In genomic region chr1:7960165-7960564, GRCh38 we compare ENCODE assay signal across 10 cellular contexts. TPM values are rescaled to one million over a fixed set of nuclear protein-coding genes. Genes with fewer than 3 reads are reported as not detected.
A peak's percentile ranks its signal among the peaks of the same experiment; 100 is the strongest.
DNase-seq lines count a peak whose midpoint lies in the region; ATAC-seq and TF ChIP-seq lines count a peak whose summit lies in the region.
"Had no signal": no experiment of that assay in that cellular context is flagged by ENCODE, and none has a peak within 500 bp of the region (broad histone marks: within the 10 kb centered on the region; RNA-seq: fewer than 3 reads in every experiment).

No MANE protein-coding gene starts in this region.

- H3K4me3 ChIP-seq in cardiac muscle cell (peak overlapping the region; percentile 80), right cardiac atrium (ENCODE audit: low read length) (no peak overlapping the region)

- intact Hi-C loops in right cardiac atrium (cut with DNase I) = no loop called here

- H3K36me3 Mint-ChIP-seq in WTC11 (peaks cover 19% of the 10 kb centered on the region), immature natural killer cell (peaks cover 9 to 13% (median 12%) of the 10 kb centered on the region in 3 donors), type B pancreatic cell (peaks cover 9% of the 10 kb centered on the region)

- H3K9me3 Mint-ChIP-seq in WTC11 = no peaks in the 10 kb centered on the region
- H3K9me3 Mint-ChIP-seq in immature natural killer cell = no peaks in the 10 kb centered on the region
- no peaks in the 10 kb centered on the region for H3K9me3 Mint-ChIP-seq in type B pancreatic cell

- H3K27me3 Mint-ChIP-seq in WTC11 (ENCODE audit: low read depth) (peaks cover 9% of the 10 kb centered on the region), immature natural killer cell (ENCODE audit: low read depth in 3 of 3) (peaks cover 10 to 17% (median 13%) of the 10 kb centered on the region in 3 donors), type B pancreatic cell (no peaks in the 10 kb centered on the region)

- no peak for ATAC-seq in right cardiac atrium
- no peak for ATAC-seq in WTC11
- ATAC-seq in GM21786 (IDR thresholded peaks at IDR 0.05; ENCODE audit: unreplicated experiment) = no peak
- ATAC-seq in GM18873 (IDR thresholded peaks at IDR 0.05; ENCODE audit: low FRiP score, unreplicated experiment) = no peak

- 93% methylated on average over 2 of the region's 2 CpGs for WGBS in right cardiac atrium

- H3K4me1 Mint-ChIP-seq in WTC11 (peaks cover 11% of the 10 kb centered on the region; the same call in 1 of the 2 replicates), immature natural killer cell (peaks cover 49 to 58% of the 10 kb centered on the region in 2 donors), type B pancreatic cell (ENCODE audit: unreplicated experiment) (peaks cover 16% of the 10 kb centered on the region)

- H3K9me3 ChIP-seq in cardiac muscle cell (ENCODE audit: low read depth) (no peaks in the 10 kb centered on the region), right cardiac atrium (ENCODE audit: control insufficient read depth, low read length) (no peaks in the 10 kb centered on the region)

- TF ChIP-seq CTCF in cardiac muscle cell (IDR thresholded peaks at IDR 0.05; ENCODE audit: low read depth, low read length) (no peak), WTC11 (IDR thresholded peaks at IDR 0.05) (no peak), type B pancreatic cell (conservative IDR thresholded peaks at IDR 0.05) (no peak)

- no peak for DNase-seq in cardiac muscle cell (ENCODE audit: low read depth in 1 of 2, low spot score in 1 of 2)
- DNase-seq in right cardiac atrium = no peak
- no peak for DNase-seq in WTC11 (ENCODE audit: low spot score)
- no peak for DNase-seq in immature natural killer cell
- DNase-seq in type B pancreatic cell (ENCODE audit: extremely low spot score, unreplicated experiment) = no peak
- no peak for DNase-seq in stimulated activated CD8-positive, alpha-beta memory T cell treated with anti-CD3 and anti-CD28 coated beads, Interleukin-4, amount 100 ng/mL, for 48 hours
- DNase-seq: islet precursor cell; stimulated activated CD4-positive, alpha-beta T cell treated with anti-CD3 and anti-CD28 coated beads, Interleukin-4, amount 100 ng/mL, for 24 hours had no signal

- H3K27me3 ChIP-seq in cardiac muscle cell = no peaks in the 10 kb centered on the region
- no peaks in the 10 kb centered on the region for H3K27me3 ChIP-seq in right cardiac atrium (ENCODE audit: control insufficient read depth, insufficient read depth)

- CTCF ChIA-PET in WTC11 (lab: Charles Lee) = no interaction called here

- POLR2A ChIA-PET in WTC11 (lab: Charles Lee) = no interaction called here

- H3K4me3 Mint-ChIP-seq in WTC11 (peak overlapping the region; percentile 100), immature natural killer cell (peak overlapping the region; percentile 94 to 100 (median 96)), type B pancreatic cell (peak overlapping the region; percentile 97)

- no peak overlapping the region for H3K27ac Mint-ChIP-seq in WTC11
- peak overlapping the region; percentile 96 to 100 (median 99) for H3K27ac Mint-ChIP-seq in immature natural killer cell
- peak overlapping the region; percentile 67 for H3K27ac Mint-ChIP-seq in type B pancreatic cell

- H3K27ac ChIP-seq in cardiac muscle cell (peak overlapping the region; percentile 86), right cardiac atrium (ENCODE audit: low read length) (no peak overlapping the region)

- H3K4me1 ChIP-seq in cardiac muscle cell (ENCODE audit: low read depth) (peaks cover 9% of the 10 kb centered on the region), right cardiac atrium (ENCODE audit: control insufficient read depth, insufficient read depth, low read length) (no peaks in the 10 kb centered on the region)

- H3K36me3 ChIP-seq in cardiac muscle cell = peaks cover 13% of the 10 kb centered on the region

TF ChIP-seq in WTC11, 78 proteins besides CTCF, POLR2A, EP300 and RAD21:
- no peak for TF ChIP-seq ATF1 (CRISPR knock-in tag; IDR thresholded peaks at IDR 0.05)
- no peak for TF ChIP-seq ELF4 (CRISPR knock-in tag; IDR thresholded peaks at IDR 0.05; ENCODE audit: low read depth)
- TF ChIP-seq ZNF281 (CRISPR knock-in tag; IDR thresholded peaks at IDR 0.05) = no peak
- no peak for TF ChIP-seq AFF4 (CRISPR knock-in tag; IDR thresholded peaks at IDR 0.05; ENCODE audit: borderline replicate concordance)

RNA-seq across cellular contexts. Expression of gene PARK7, which starts 1.3 kb away (rescaled TPM):
- total RNA-seq in cardiac muscle cell = 199 and 241 TPM in 2 replicates
- polyA plus RNA-seq in cardiac muscle cell = 494 and 603 TPM in 2 replicates
- total RNA-seq in right cardiac atrium = 100 to 1,000 TPM; 302 to 323 (median 314) TPM
- polyA plus RNA-seq in right cardiac atrium = 501 TPM
- 337 to 343 TPM (median 340 TPM) in 3 replicates for total RNA-seq in WTC11 (2021)
- 100 to 1,000 TPM; 400 to 579 (median 427) TPM for polyA plus RNA-seq in immature natural killer cell
- 206 and 279 TPM in 2 replicates for total RNA-seq in type B pancreatic cell (ENCODE audit: low replicate concordance)

RNA-seq across cellular contexts. Expression of gene TNFRSF9, which starts 19.5 kb away (rescaled TPM):
- total RNA-seq in cardiac muscle cell = 0.14 TPM in 1 of 2 replicates, not detected in the other
- polyA plus RNA-seq in cardiac muscle cell = 0.52 TPM in 1 of 2 replicates, not detected in the other
- total RNA-seq in right cardiac atrium = not detected
- polyA plus RNA-seq in right cardiac atrium = 0.07 TPM
- total RNA-seq in WTC11 (2021) = 0.11 to 0.14 TPM in 2 of 3 replicates, not detected in the other
- 10 to 100 TPM in 2 of 3 donors, 1 to 10 TPM in 1; 6.5 to 21.9 (median 10.9) TPM for polyA plus RNA-seq in immature natural killer cell
- total RNA-seq in type B pancreatic cell (ENCODE audit: low replicate concordance) = 0.39 and 3.8 TPM in 2 replicates
